Comparison of ENCODE assay signal across 19 cellular contexts in genomic region chr12:103673891-103674375, GRCh38.
DNase-seq lines count a peak whose midpoint lies in the region; ATAC-seq and TF ChIP-seq lines count a peak whose summit lies in the region.
"Had no signal": no experiment of that assay in that cellular context is flagged by ENCODE, and none has a peak within 500 bp of the region (broad histone marks: within the 10 kb centered on the region; RNA-seq: fewer than 3 reads in every experiment).

No MANE protein-coding gene starts in this region.

- H3K9me3 Mint-ChIP-seq in GM23338 = no peaks in the 10 kb centered on the region
- no peaks in the 10 kb centered on the region for H3K9me3 Mint-ChIP-seq in activated CD4-positive, alpha-beta T cell treated with anti-CD3 and anti-CD28 coated beads, Interleukin-2, amount 10 ng/mL, durations not matched to agents 24 days and 14 days
- H3K9me3 Mint-ChIP-seq: H9 had no signal

- no peak for TF ChIP-seq CTCF in GM23338 (conservative IDR thresholded peaks at IDR 0.05; ENCODE audit: low read depth in 2 of 2)
- TF ChIP-seq CTCF in Peyer's patch (IDR thresholded peaks at IDR 0.05) = no peak

- H3F3A ChIP-seq in GM23338 (replicated peaks; ENCODE audit: low read depth) = no peaks in the 10 kb centered on the region

- H3K4me3 ChIP-seq in GM23338 = no peak overlapping the region
- H3K4me3 ChIP-seq in Peyer's patch = no peak overlapping the region
- peak overlapping the region in 1 of 2 donors; percentile 32 for H3K4me3 ChIP-seq in mucosa of rectum (ENCODE audit: low read length in 2 of 2)
- H3K4me3 ChIP-seq: A549; BLaER1 treated with 17β-estradiol and CSF1 and Interleukin-3, amounts not matched to agents 10 nM and 100 nM had no signal

- no peaks in the 10 kb centered on the region for H3K9me3 ChIP-seq in Peyer's patch
- no peaks in the 10 kb centered on the region for H3K9me3 ChIP-seq in mucosa of rectum (ENCODE audit: control insufficient read depth in 2 of 2, low read length in 2 of 2)
- H3K9me3 ChIP-seq: A549; BLaER1 treated with 17β-estradiol and CSF1 and Interleukin-3, amounts not matched to agents 10 nM and 100 nM had no signal

- no peak overlapping the region for H3K4me3 Mint-ChIP-seq in GM23338
- no peak overlapping the region for H3K4me3 Mint-ChIP-seq in activated CD4-positive, alpha-beta T cell treated with anti-CD3 and anti-CD28 coated beads, Interleukin-2, amount 10 ng/mL, durations not matched to agents 24 days and 14 days
- H3K4me3 Mint-ChIP-seq: H9 had no signal

- H2AFZ ChIP-seq in GM23338 = 0 out of 2 replicates have a peak overlapping the region, but pooled peaks have one; percentile 32

- H3K4me1 ChIP-seq in GM23338 (ENCODE audit: insufficient read depth) = peaks cover 7% of the 10 kb centered on the region; the same call in 1 of the 2 replicates
- peaks cover 0 to 41% (median 6%) of the 10 kb centered on the region in 4 donors for H3K4me1 ChIP-seq in Peyer's patch
- peaks cover 38 to 58% of the 10 kb centered on the region in 2 donors for H3K4me1 ChIP-seq in mucosa of rectum (ENCODE audit: control insufficient read depth in 2 of 2, insufficient read depth in 2 of 2, low read length in 2 of 2)
- H3K4me1 ChIP-seq: BLaER1 treated with 17β-estradiol and CSF1 and Interleukin-3, amounts not matched to agents 10 nM and 100 nM had no signal

- no peaks in the 10 kb centered on the region for H3K79me2 ChIP-seq in GM23338 (replicated peaks; ENCODE audit: insufficient read depth)

- H3K36me3 ChIP-seq in GM23338 (ENCODE audit: insufficient read depth) = no peaks in the 10 kb centered on the region
- no peaks in the 10 kb centered on the region for H3K36me3 ChIP-seq in Peyer's patch
- no peaks in the 10 kb centered on the region for H3K36me3 ChIP-seq in mucosa of rectum (ENCODE audit: control insufficient read depth in 2 of 2, insufficient read depth in 2 of 2, low read length in 2 of 2)
- H3K36me3 ChIP-seq: BLaER1 treated with 17β-estradiol and CSF1 and Interleukin-3, amounts not matched to agents 10 nM and 100 nM had no signal

- no peaks in the 10 kb centered on the region for H3K36me3 Mint-ChIP-seq in GM23338 (ENCODE audit: low read depth)
- H3K36me3 Mint-ChIP-seq in activated CD4-positive, alpha-beta T cell treated with anti-CD3 and anti-CD28 coated beads, Interleukin-2, amount 10 ng/mL, durations not matched to agents 24 days and 14 days (ENCODE audit: low read depth) = no peaks in the 10 kb centered on the region

- DNase-seq in GM23338 (ENCODE audit: low spot score) (no peak), Peyer's patch (peak in 2 of 3 donors; percentile 81 to 84), NCI-H1092 treated with DMSO at 0.1 percent for 48 hours (lab: John Stamatoyannopoulos, UW) (no peak)
- no peak for DNase-seq in activated CD4-positive, alpha-beta T cell treated with anti-CD3 and anti-CD28 coated beads, Interleukin-2, amount 10 ng/mL, durations not matched to agents 24 days and 14 days
- DNase-seq: EL, H9, MV-4-11, NCI-H1417 treated with DMSO at 0.1 percent for 48 hours, NCI-H1930, NCI-H2171, NCI-H446 treated with DMSO at 0.1 percent for 48 hours, NCI-H748 treated with DMSO at 0.1 percent for 48 hours, PC-3 had no signal

- intact Hi-C loops in activated CD4-positive, alpha-beta T cell treated with anti-CD3 and anti-CD28 coated beads, Interleukin-2, amount 10 ng/mL, durations not matched to agents 24 days and 14 days (cut with micrococcal nuclease) = no loop called here

- H3K27me3 Mint-ChIP-seq in GM23338 (ENCODE audit: insufficient read depth, low read depth, poor library complexity) = peaks cover 3% of the 10 kb centered on the region
- no peaks in the 10 kb centered on the region for H3K27me3 Mint-ChIP-seq in activated CD4-positive, alpha-beta T cell treated with anti-CD3 and anti-CD28 coated beads, Interleukin-2, amount 10 ng/mL, durations not matched to agents 24 days and 14 days

- H3K9ac ChIP-seq in mucosa of rectum (ENCODE audit: low read depth in 1 of 2, low read length in 2 of 2) = peak overlapping the region; percentile 8 to 41
- H3K9ac ChIP-seq: BLaER1 treated with 17β-estradiol and CSF1 and Interleukin-3, amounts not matched to agents 10 nM and 100 nM had no signal

- H3K27ac ChIP-seq in GM23338 (ENCODE audit: low read depth) (no peak overlapping the region), Peyer's patch (peak overlapping the region in 3 of 4 donors; percentile 68 to 97 (median 90)), mucosa of rectum (ENCODE audit: low read depth in 2 of 2, low read length in 2 of 2) (peak overlapping the region; percentile 62 to 74)
- H3K27ac ChIP-seq: BLaER1 treated with 17β-estradiol and CSF1 and Interleukin-3, amounts not matched to agents 10 nM and 100 nM had no signal

- peak; percentile 53 to 82 for TF ChIP-seq POLR2A in Peyer's patch (IDR thresholded peaks at IDR 0.05)

- no peak overlapping the region for H3K4me2 ChIP-seq in GM23338
- H3K4me2 ChIP-seq: A549; BLaER1 treated with 17β-estradiol and CSF1 and Interleukin-3, amounts not matched to agents 10 nM and 100 nM had no signal

- no peaks in the 10 kb centered on the region for H4K20me1 ChIP-seq in GM23338 (replicated peaks; ENCODE audit: insufficient read depth)
- H4K20me1 ChIP-seq: BLaER1 treated with 17β-estradiol and CSF1 and Interleukin-3, amounts not matched to agents 10 nM and 100 nM had no signal

- H3K27ac Mint-ChIP-seq in GM23338 = no peak overlapping the region
- H3K27ac Mint-ChIP-seq in activated CD4-positive, alpha-beta T cell treated with anti-CD3 and anti-CD28 coated beads, Interleukin-2, amount 10 ng/mL, durations not matched to agents 24 days and 14 days = no peak overlapping the region

- ATAC-seq in GM23338 (no peak), esophagus mucosa (peak; percentile 42), GM19455 (IDR thresholded peaks at IDR 0.05; ENCODE audit: unreplicated experiment) (no peak), GM19351 (IDR thresholded peaks at IDR 0.05; ENCODE audit: unreplicated experiment) (no peak)
- ATAC-seq: A549, PC-3 had no signal

- H3K9me2 ChIP-seq in GM23338 (ENCODE audit: insufficient read depth) = peaks cover 4% of the 10 kb centered on the region; the same call in 1 of the 2 replicates

- H3K27me3 ChIP-seq in GM23338 (ENCODE audit: insufficient read depth) (no peaks in the 10 kb centered on the region), Peyer's patch (no peaks in the 10 kb centered on the region), mucosa of rectum (ENCODE audit: control insufficient read depth in 2 of 2, insufficient read depth in 2 of 2, low read length in 2 of 2) (no peaks in the 10 kb centered on the region)
- H3K27me3 ChIP-seq: BLaER1 treated with 17β-estradiol and CSF1 and Interleukin-3, amounts not matched to agents 10 nM and 100 nM had no signal

- H3K4me1 Mint-ChIP-seq in GM23338 = peaks cover 25% of the 10 kb centered on the region
- H3K4me1 Mint-ChIP-seq in activated CD4-positive, alpha-beta T cell treated with anti-CD3 and anti-CD28 coated beads, Interleukin-2, amount 10 ng/mL, durations not matched to agents 24 days and 14 days = no peaks in the 10 kb centered on the region

TF ChIP-seq in GM23338, 12 proteins besides CTCF, POLR2A, EP300 and RAD21:
- no peak for TF ChIP-seq ETS1 (IDR thresholded peaks at IDR 0.05)
- TF ChIP-seq EZH2 (IDR thresholded peaks at IDR 0.05; ENCODE audit: low read depth, unreplicated experiment) = no peak
- no peak for TF ChIP-seq JUNB (IDR thresholded peaks at IDR 0.05; ENCODE audit: unreplicated experiment)
- TF ChIP-seq ZNF331 (CRISPR knock-in tag; IDR thresholded peaks at IDR 0.05; ENCODE audit: low read depth) = no peak
TF ChIP-seq in GM23338: peak in this region for 0.

Comparison
In these comparisons a context has a peak if more than half of its experiments do, and no peak if none do; other contexts are left out.
1. DNase-seq: peak in Peyer's patch (2 of 3); none in GM23338 (single experiment), activated CD4-positive, alpha-beta T cell treated with anti-CD3 and anti-CD28 coated beads, Interleukin-2, amount 10 ng/mL, durations not matched to agents 24 days and 14 days (single experiment) and NCI-H1092 treated with DMSO at 0.1 percent for 48 hours (single experiment).